22 cellular contexts compared by ENCODE assay signal in genomic region chr3:41649129-41649739, GRCh38.
"Had no signal": no experiment of that assay in that cellular context is flagged by ENCODE, and none has a peak within 500 bp of the region (broad histone marks: within the 10 kb centered on the region; RNA-seq: fewer than 3 reads in every experiment).

No MANE protein-coding gene starts in this region.

- H3K4me1 Mint-ChIP-seq: immature natural killer cell, memory B cell had no signal

- H3K4me3 ChIP-seq: coronary artery, dorsolateral prefrontal cortex, esophagus muscularis mucosa, gastroesophageal sphincter, heart left ventricle, hepatocyte, left lung, lung, mucosa of descending colon had no signal

- H3K27me3 ChIP-seq: dorsolateral prefrontal cortex, esophagus muscularis mucosa, foreskin keratinocyte, gastroesophageal sphincter, heart left ventricle, hepatocyte, left lung had no signal

- H3K27ac ChIP-seq: coronary artery, dorsolateral prefrontal cortex, esophagus muscularis mucosa, foreskin keratinocyte, gastroesophageal sphincter, heart left ventricle, hepatocyte, left lung had no signal

- H3K36me3 ChIP-seq: esophagus muscularis mucosa, gastroesophageal sphincter, heart left ventricle, left lung had no signal

- H3K4me1 ChIP-seq: foreskin keratinocyte, gastroesophageal sphincter, heart left ventricle had no signal

- DNase-seq: dermis blood vessel endothelial cell; dorsolateral prefrontal cortex; effector CD4-positive, alpha-beta T cell; effector memory CD4-positive, alpha-beta T cell; foreskin keratinocyte; heart left ventricle; hypothalamus; immature natural killer cell; islet precursor cell; kidney; kidney glomerular epithelial cell; left ventricle myocardium superior; mammary epithelial cell; mucosa of descending colon had no signal

- H3K27me3 Mint-ChIP-seq: memory B cell had no signal

- H3K4me3 Mint-ChIP-seq: immature natural killer cell, memory B cell, mesothelial cell of epicardium had no signal

- H2AFZ ChIP-seq: hepatocyte had no signal

- ATAC-seq: foreskin keratinocyte, gastroesophageal sphincter, heart left ventricle, left lung, left ventricle myocardium superior, mucosa of descending colon had no signal

- H3K9me3 ChIP-seq: esophagus muscularis mucosa, gastroesophageal sphincter, heart left ventricle, mucosa of descending colon had no signal

- H3K27ac Mint-ChIP-seq: immature natural killer cell, memory B cell, mesothelial cell of epicardium had no signal

- H3K4me2 ChIP-seq: hepatocyte had no signal
